Comparison of ENCODE assay signal across 8 cellular contexts in the genomic region with DNA sequence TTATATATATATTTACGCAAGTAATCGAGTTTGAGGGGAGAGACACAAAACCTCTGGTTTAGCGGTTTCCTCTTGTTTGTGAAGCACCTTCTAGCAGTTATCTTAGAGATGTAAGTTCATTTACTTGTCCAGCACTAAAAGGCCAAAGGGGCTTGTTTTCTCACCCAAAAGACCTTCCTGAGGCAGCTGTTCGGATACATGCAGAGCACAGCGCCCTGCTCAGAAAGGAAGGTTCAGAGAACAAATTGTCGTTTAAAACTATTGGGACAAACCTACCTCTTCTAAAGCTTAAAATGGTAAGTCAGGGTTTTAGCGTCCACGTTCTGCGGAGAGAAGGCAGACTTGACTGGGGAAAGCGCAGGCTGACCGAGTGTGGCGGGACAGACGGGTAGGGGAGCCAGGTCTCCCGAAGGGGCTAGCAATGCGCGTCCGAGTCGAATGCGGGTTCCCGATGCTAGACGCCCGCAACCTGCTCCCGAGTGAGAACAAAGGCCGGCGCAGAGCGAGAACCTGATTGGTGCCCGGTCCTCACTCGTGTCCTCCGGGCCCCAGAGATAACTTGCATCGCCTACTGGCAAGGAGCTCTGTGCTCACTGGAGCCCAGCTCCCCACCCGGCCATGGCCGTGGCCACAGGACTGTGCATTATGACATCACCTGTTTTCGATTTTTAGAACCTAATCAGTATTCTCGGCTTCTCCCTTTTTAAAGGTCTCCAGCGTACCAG. TPM values are rescaled to one million over a fixed set of nuclear protein-coding genes. Genes with fewer than 3 reads are reported as not detected.
DNase-seq lines count a peak whose midpoint lies in the region; ATAC-seq and TF ChIP-seq lines count a peak whose summit lies in the region.

No MANE protein-coding gene starts in this region.

- intact Hi-C loops in left lung (cut with DNase I), result no loop called here

- peaks cover 0 to 35% of the 10 kb centered on the region in 2 donors for H3K4me1 ChIP-seq in left lung

- peak overlapping the region; percentile 81 to 96 for H3K27ac ChIP-seq in left lung

- no peaks in the 10 kb centered on the region for H3K9me3 ChIP-seq in left lung

- H3K36me3 ChIP-seq in left lung, result no peaks in the 10 kb centered on the region

- DNase-seq in COLO668 (lab: John Stamatoyannopoulos, UW; ENCODE audit: unreplicated experiment) (peak; percentile 52), NCI-H1417 (lab: John Stamatoyannopoulos, UW) (peak; percentile 75 to 96 (median 90)), cortex of kidney (lab: John Stamatoyannopoulos, UW) (peak; percentile 14), left lung (peak; percentile 78 to 90), HPDE6-E6E7 (ENCODE audit: extremely low spot score) (no peak)
- peak; percentile 80 for DNase-seq in activated CD4-positive, alpha-beta T cell treated with anti-CD3 and anti-CD28 coated beads for 48 hours
- DNase-seq in stimulated activated CD4-positive, alpha-beta T cell treated with anti-CD3 and anti-CD28 coated beads, Interleukin-2, amount 100 ng/mL, for 24 hours, result peak; percentile 68 to 71

- ATAC-seq in GM21576 (IDR thresholded peaks at IDR 0.05; ENCODE audit: unreplicated experiment) (peak; percentile 22), left lung (peak; percentile 40)

- TF ChIP-seq CTCF in left lung (IDR thresholded peaks at IDR 0.05), result no peak

- no peaks in the 10 kb centered on the region for H3K27me3 ChIP-seq in left lung

- peak overlapping the region; percentile 23 to 87 for H3K4me3 ChIP-seq in left lung

RNA-seq across cellular contexts. Expression of gene SESN3, which starts 1.0 kb away (rescaled TPM):
- 10 to 100 TPM; 45.0 to 80.7 TPM for total RNA-seq in left lung
